ENCODE assay signal across 15 cellular contexts in genomic region chr16:57760357-57761160, GRCh38. TPM values are rescaled to one million over a fixed set of nuclear protein-coding genes. Genes with fewer than 3 reads are reported as not detected.
"Had no signal": no experiment of that assay in that cellular context is flagged by ENCODE, and none has a peak within 500 bp of the region (broad histone marks: within the 10 kb centered on the region; RNA-seq: fewer than 3 reads in every experiment).

No MANE protein-coding gene starts in this region.

- H3K4me3 ChIP-seq: ascending aorta, heart right ventricle, prostate gland, upper lobe of right lung had no signal

- H3K27me3 Mint-ChIP-seq: activated CD4-positive, alpha-beta memory T cell treated with anti-CD3 and anti-CD28 coated beads, Interleukin-2, amount 10 ng/mL, durations not matched to agents 7 days and 5 days had no signal

- H3K9me3 Mint-ChIP-seq: activated CD4-positive, alpha-beta memory T cell treated with anti-CD3 and anti-CD28 coated beads, Interleukin-2, amount 10 ng/mL, durations not matched to agents 7 days and 5 days had no signal

- H3K4me1 ChIP-seq: prostate gland had no signal

- H3K4me1 Mint-ChIP-seq: activated CD4-positive, alpha-beta memory T cell treated with anti-CD3 and anti-CD28 coated beads, Interleukin-2, amount 10 ng/mL, durations not matched to agents 7 days and 5 days had no signal

- H3K27ac ChIP-seq: ascending aorta, prostate gland, upper lobe of right lung had no signal

- ATAC-seq: upper lobe of right lung had no signal

- H3K9me3 ChIP-seq: ascending aorta, heart right ventricle, prostate gland, upper lobe of right lung had no signal

- H3K27ac Mint-ChIP-seq: activated CD4-positive, alpha-beta memory T cell treated with anti-CD3 and anti-CD28 coated beads, Interleukin-2, amount 10 ng/mL, durations not matched to agents 7 days and 5 days had no signal

- FAIRE-seq: bronchial epithelial cell, colon, frontal cortex, keratinocyte had no signal

- DNase-seq: activated CD4-positive, alpha-beta memory T cell treated with anti-CD3 and anti-CD28 coated beads, Interleukin-2, amount 10 ng/mL, durations not matched to agents 7 days and 5 days; activated T-cell treated with anti-CD3 and anti-CD28 coated beads, Interleukin-2, amount 50 U/mL, for 48 hours; effector CD4-positive, alpha-beta T cell; heart right ventricle; midbrain; nucleus accumbens; stimulated activated CD4-positive, alpha-beta T cell treated with anti-CD3 and anti-CD28 coated beads, Interleukin-2, amount 100 ng/mL, for 48 hours; stimulated activated naive CD4-positive, alpha-beta T cell treated with Interleukin-2 at 50 U/mL for 16 hours; upper lobe of right lung had no signal

- H3K4me3 Mint-ChIP-seq: activated CD4-positive, alpha-beta memory T cell treated with anti-CD3 and anti-CD28 coated beads, Interleukin-2, amount 10 ng/mL, durations not matched to agents 7 days and 5 days had no signal

- H3K27me3 ChIP-seq: ascending aorta, heart right ventricle, upper lobe of right lung had no signal

- H3K36me3 ChIP-seq: prostate gland had no signal

RNA-seq across cellular contexts. Expression of gene KIFC3, which starts 41.7 kb away (rescaled TPM):
- total RNA-seq: activated CD4-positive, alpha-beta memory T cell treated with anti-CD3 and anti-CD28 coated beads, Interleukin-2, amount 10 ng/mL, durations not matched to agents 7 days and 5 days had no signal
